Comparison of ENCODE assay signal across 19 cellular contexts in genomic region chr2:129302106-129302505, GRCh38.
DNase-seq lines count a peak whose midpoint lies in the region; ATAC-seq and TF ChIP-seq lines count a peak whose summit lies in the region.
"Had no signal": no experiment of that assay in that cellular context is flagged by ENCODE, and none has a peak within 500 bp of the region (broad histone marks: within the 10 kb centered on the region; RNA-seq: fewer than 3 reads in every experiment).

No MANE protein-coding gene starts in this region.

- no peaks in the 10 kb centered on the region for H4K20me1 ChIP-seq in smooth muscle cell (ENCODE audit: low read depth)

- H3K27ac ChIP-seq in sigmoid colon (peak overlapping the region; percentile 59 to 79 (median 72)), transverse colon (peak overlapping the region in 3 of 4 donors; percentile 21 to 51 (median 45)), smooth muscle cell (ENCODE audit: low read depth) (no peak overlapping the region)
- H3K27ac ChIP-seq: 22Rv1, KMS-11 had no signal

- no peaks in the 10 kb centered on the region for H3F3A ChIP-seq in smooth muscle cell (ENCODE audit: low read depth)

- ATAC-seq in left ventricle myocardium superior, result peak; percentile 15
- ATAC-seq in GM19035 (IDR thresholded peaks at IDR 0.05; ENCODE audit: unreplicated experiment), result no peak
- ATAC-seq: Panc1 had no signal

- no peaks in the 10 kb centered on the region for H3K79me2 ChIP-seq in smooth muscle cell (ENCODE audit: low read depth)

- DNase-seq in DMS 273 (lab: John Stamatoyannopoulos, UW; ENCODE audit: unreplicated experiment), result peak; percentile 27
- no peak for DNase-seq in DMS 273 treated with DMSO at 0.1 percent for 48 hours (lab: John Stamatoyannopoulos, UW)
- no peak for DNase-seq in left ventricle myocardium superior
- DNase-seq in sigmoid colon, result no peak
- no peak for DNase-seq in transverse colon
- DNase-seq in NCI-H82 treated with DMSO at 0.1 percent for 48 hours (lab: John Stamatoyannopoulos, UW; ENCODE audit: unreplicated experiment), result no peak
- DNase-seq in smooth muscle cell (lab: John Stamatoyannopoulos, UW; ENCODE audit: unreplicated experiment), result no peak
- DNase-seq: DND-41, H7, HFFc6, NCI-H1417 treated with DMSO at 0.1 percent for 48 hours, NCI-H2029 treated with DMSO at 0.1 percent for 48 hours, NCI-H2171 treated with DMSO at 0.1 percent for 48 hours, NCI-H446, NCI-H526 treated with DMSO at 0.1 percent for 48 hours had no signal

- H3K9me3 ChIP-seq in sigmoid colon, result no peaks in the 10 kb centered on the region
- H3K9me3 ChIP-seq in transverse colon, result no peaks in the 10 kb centered on the region
- no peaks in the 10 kb centered on the region for H3K9me3 ChIP-seq in smooth muscle cell (replicated peaks; ENCODE audit: low read depth)

- TF ChIP-seq POLR2A in sigmoid colon (IDR thresholded peaks at IDR 0.05) (no peak), transverse colon (IDR thresholded peaks at IDR 0.05) (no peak)

- no peak for TF ChIP-seq EP300 in sigmoid colon (IDR thresholded peaks at IDR 0.05)
- TF ChIP-seq EP300 in transverse colon (IDR thresholded peaks at IDR 0.05; ENCODE audit: low read depth), result no peak

- intact Hi-C loops in left ventricle myocardium superior (cut with micrococcal nuclease), result no loop called here
- intact Hi-C loops in sigmoid colon (cut with DNase I), result no loop called here
- intact Hi-C loops in transverse colon (cut with DNase I; ENCODE audit: low total_unique reads), result no loop called here

- WGBS in sigmoid colon, 2 donors, result 63 to 76% methylated on average over 6 of the region's 6 CpGs
- 56 to 65% methylated on average over 4 to 6 of the region's 6 CpGs for WGBS in transverse colon (ENCODE audit: low coverage in 1 of 2), 2 donors
- 84% methylated on average over 6 of the region's 6 CpGs for WGBS in smooth muscle cell (ENCODE audit: low lambda C conversion rate)

- H3K27me3 ChIP-seq in sigmoid colon (no peaks in the 10 kb centered on the region), transverse colon (no peaks in the 10 kb centered on the region), smooth muscle cell (ENCODE audit: low read depth) (no peaks in the 10 kb centered on the region)

- in situ Hi-C loops in transverse colon (cut with MboI; ENCODE audit: low pct_ligation_motif_present in 1 of 4, low pct_unique_long_range_greater_than_20kb in 1 of 4, low sequenced_read_pairs in 3 of 4), result no loop called here

- H3K4me1 ChIP-seq in sigmoid colon (peaks cover 0 to 40% (median 33%) of the 10 kb centered on the region in 4 donors), transverse colon (peaks cover 0 to 5% (median 0%) of the 10 kb centered on the region in 4 donors), smooth muscle cell (ENCODE audit: low read depth) (no peaks in the 10 kb centered on the region)

- H3K4me3 ChIP-seq in sigmoid colon, result no peak overlapping the region
- H3K4me3 ChIP-seq in transverse colon, result no peak overlapping the region
- H3K4me3 ChIP-seq in smooth muscle cell, result no peak overlapping the region

- H2AFZ ChIP-seq in smooth muscle cell (ENCODE audit: low read depth), result no peak overlapping the region

- H3K4me2 ChIP-seq in smooth muscle cell, result no peak overlapping the region
- H3K4me2 ChIP-seq: KMS-11 had no signal

- TF ChIP-seq CTCF in sigmoid colon (IDR thresholded peaks at IDR 0.05) (no peak), transverse colon (IDR thresholded peaks at IDR 0.05) (no peak), smooth muscle cell (IDR thresholded peaks at IDR 0.05; ENCODE audit: borderline replicate concordance, insufficient read depth, poor library complexity, severe bottlenecking) (no peak)

- H3K36me3 ChIP-seq in sigmoid colon (no peaks in the 10 kb centered on the region), transverse colon (no peaks in the 10 kb centered on the region), smooth muscle cell (ENCODE audit: low read depth) (no peaks in the 10 kb centered on the region)

- no peak overlapping the region for H3K9ac ChIP-seq in smooth muscle cell (ENCODE audit: low read depth)
- H3K9ac ChIP-seq: KMS-11 had no signal
